17 cellular contexts compared by ENCODE assay signal in genomic region chr3:43425829-43426228, GRCh38.
"Had no signal": no experiment of that assay in that cellular context is flagged by ENCODE, and none has a peak within 500 bp of the region (broad histone marks: within the 10 kb centered on the region; RNA-seq: fewer than 3 reads in every experiment).

No MANE protein-coding gene starts in this region.

- H3K4me1 ChIP-seq: breast epithelium, right lobe of liver, tibial nerve, vagina had no signal

- H3K27me3 ChIP-seq: breast epithelium, right lobe of liver, tibial nerve, vagina had no signal

- H3K4me3 Mint-ChIP-seq: activated CD4-positive, alpha-beta T cell treated with anti-CD3 and anti-CD28 coated beads, Interleukin-2, amount 10 ng/mL, durations not matched to agents 24 days and 14 days; activated CD8-positive, alpha-beta T cell treated with anti-CD3 and anti-CD28 coated beads for 36 hours; activated T-cell treated with anti-CD3 and anti-CD28 coated beads, Interleukin-2, amount 50 U/mL, for 24 hours; effector memory CD8-positive, alpha-beta T cell; naive thymus-derived CD4-positive, alpha-beta T cell; stimulated activated memory B cell treated with anti-CD40 and anti-IgM and Interleukin-4, amounts not matched to agents 10 μg/mL and 1 μg/mL and 100 μg/mL, for 72 hours had no signal

- H3K9me3 ChIP-seq: breast epithelium, prostate gland, right lobe of liver, vagina had no signal

- H3K27ac Mint-ChIP-seq: activated CD4-positive, alpha-beta T cell treated with anti-CD3 and anti-CD28 coated beads, Interleukin-2, amount 10 ng/mL, durations not matched to agents 24 days and 14 days; activated CD8-positive, alpha-beta T cell treated with anti-CD3 and anti-CD28 coated beads for 36 hours; activated T-cell treated with anti-CD3 and anti-CD28 coated beads, Interleukin-2, amount 50 U/mL, for 24 hours; effector memory CD8-positive, alpha-beta T cell; stimulated activated memory B cell treated with anti-CD40 and anti-IgM and Interleukin-4, amounts not matched to agents 10 μg/mL and 1 μg/mL and 100 μg/mL, for 72 hours had no signal

- ATAC-seq: activated CD8-positive, alpha-beta T cell treated with anti-CD3 and anti-CD28 coated beads for 36 hours; effector memory CD8-positive, alpha-beta T cell; mucosa of descending colon; naive thymus-derived CD4-positive, alpha-beta T cell; right lobe of liver; stimulated activated memory B cell treated with anti-CD40 and anti-IgM and Interleukin-4, amounts not matched to agents 10 μg/mL and 1 μg/mL and 100 μg/mL, for 72 hours had no signal

- DNase-seq: activated CD4-positive, alpha-beta T cell treated with anti-CD3 and anti-CD28 coated beads, Interleukin-2, amount 10 ng/mL, durations not matched to agents 24 days and 14 days; activated CD8-positive, alpha-beta T cell treated with anti-CD3 and anti-CD28 coated beads for 36 hours; activated naive CD4-positive, alpha-beta T cell treated with anti-CD3 and anti-CD28 coated beads, Interleukin-2, amount 50 U/mL, for 16 hours; activated T-cell treated with anti-CD3 and anti-CD28 coated beads, Interleukin-2, amount 50 U/mL, for 24 hours; aorta; effector memory CD8-positive, alpha-beta T cell; mesenchymal stem cell; mucosa of descending colon; naive thymus-derived CD4-positive, alpha-beta T cell; right lobe of liver; stimulated activated CD4-positive, alpha-beta T cell treated with anti-CD3 and anti-CD28 coated beads, Interleukin-4, amount 100 ng/mL, for 4 hours; T1000 had no signal

- H3K4me3 ChIP-seq: breast epithelium, mucosa of descending colon, prostate gland, right lobe of liver, tibial nerve, vagina had no signal

- H3K4me1 Mint-ChIP-seq: activated CD4-positive, alpha-beta T cell treated with anti-CD3 and anti-CD28 coated beads, Interleukin-2, amount 10 ng/mL, durations not matched to agents 24 days and 14 days; stimulated activated memory B cell treated with anti-CD40 and anti-IgM and Interleukin-4, amounts not matched to agents 10 μg/mL and 1 μg/mL and 100 μg/mL, for 72 hours had no signal

- H3K27ac ChIP-seq: breast epithelium, prostate gland, right lobe of liver, tibial nerve, vagina had no signal

- H3K27me3 Mint-ChIP-seq: activated CD4-positive, alpha-beta T cell treated with anti-CD3 and anti-CD28 coated beads, Interleukin-2, amount 10 ng/mL, durations not matched to agents 24 days and 14 days; activated CD8-positive, alpha-beta T cell treated with anti-CD3 and anti-CD28 coated beads for 36 hours; activated T-cell treated with anti-CD3 and anti-CD28 coated beads, Interleukin-2, amount 50 U/mL, for 24 hours; effector memory CD8-positive, alpha-beta T cell; naive thymus-derived CD4-positive, alpha-beta T cell; stimulated activated memory B cell treated with anti-CD40 and anti-IgM and Interleukin-4, amounts not matched to agents 10 μg/mL and 1 μg/mL and 100 μg/mL, for 72 hours had no signal

- H3K36me3 ChIP-seq: breast epithelium, prostate gland, right lobe of liver, vagina had no signal
